Comparison of ENCODE assay signal across 1 cellular context in the genomic region with DNA sequence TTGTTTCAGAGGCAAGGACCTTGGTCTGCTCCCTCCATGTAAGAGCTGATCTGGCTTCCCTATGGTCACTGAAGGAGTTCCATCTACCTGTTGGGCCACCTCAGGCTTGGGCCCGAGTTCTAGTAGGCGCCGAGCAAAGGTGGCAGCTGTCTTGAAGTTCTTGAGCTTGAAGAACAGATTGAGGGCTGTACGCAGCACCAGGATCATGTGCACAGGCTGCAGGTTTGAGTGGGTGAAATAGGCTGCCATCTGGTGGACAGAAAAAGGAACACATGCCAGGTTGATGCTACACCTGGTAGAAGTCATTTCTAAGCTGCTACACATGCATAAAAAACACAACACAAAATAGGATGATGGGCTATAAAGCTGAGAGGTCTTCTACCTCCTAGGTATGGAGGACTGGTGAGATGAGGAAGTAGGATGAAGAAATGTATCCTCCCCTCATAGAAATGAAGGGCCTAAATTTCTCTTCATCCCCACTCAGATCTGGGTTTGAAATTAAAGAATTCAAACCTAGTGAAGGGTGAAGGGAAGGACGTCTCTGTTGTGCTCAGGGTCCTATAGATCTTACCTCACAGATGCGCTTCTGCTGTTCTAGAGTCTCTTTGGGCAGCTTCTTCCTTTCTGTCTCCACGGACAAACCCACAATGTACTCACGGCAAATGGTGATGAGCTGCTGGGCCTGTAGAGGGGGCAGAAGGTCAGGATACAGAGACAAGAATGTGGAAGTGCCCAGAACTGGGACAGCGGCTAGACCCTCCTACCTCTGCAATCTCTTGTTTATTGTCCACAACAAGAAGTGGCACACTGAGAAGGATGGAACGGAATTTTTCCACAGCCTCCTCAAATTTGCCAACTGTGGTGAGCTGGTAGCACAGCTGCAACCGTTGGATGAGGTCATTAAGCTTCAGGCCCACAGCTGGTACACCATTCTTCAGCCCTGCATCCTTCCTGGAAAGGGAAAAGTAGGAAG.
TF ChIP-seq lines count a peak whose summit lies in the region.

No MANE protein-coding gene starts in this region.

TF ChIP-seq in H1, 55 proteins besides CTCF, POLR2A, EP300 and RAD21:
- TF ChIP-seq, protein P1, sequence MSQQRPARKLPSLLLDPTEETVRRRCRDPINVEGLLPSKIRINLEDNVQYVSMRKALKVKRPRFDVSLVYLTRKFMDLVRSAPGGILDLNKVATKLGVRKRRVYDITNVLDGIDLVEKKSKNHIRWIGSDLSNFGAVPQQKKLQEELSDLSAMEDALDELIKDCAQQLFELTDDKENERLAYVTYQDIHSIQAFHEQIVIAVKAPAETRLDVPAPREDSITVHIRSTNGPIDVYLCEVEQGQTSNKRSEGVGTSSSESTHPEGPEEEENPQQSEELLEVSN (IDR thresholded peaks at IDR 0.05) = no peak
- TF ChIP-seq SRF (IDR thresholded peaks at IDR 0.05; ENCODE audit: low read depth, low read length) (no peak), RNF2 (IDR thresholded peaks at IDR 0.05; ENCODE audit: borderline replicate concordance, low read depth, low read length, missing control alignments, poor library complexity, severe bottlenecking) (no peak), POU5F1 (IDR thresholded peaks at IDR 0.05; ENCODE audit: low read depth, low read length) (no peak), CBX5 (IDR thresholded peaks at IDR 0.05; ENCODE audit: low read depth, low read length) (no peak), SAP30 (IDR thresholded peaks at IDR 0.05; ENCODE audit: insufficient read depth, insufficient replicate concordance, low read length) (no peak), SP4 (IDR thresholded peaks at IDR 0.05; ENCODE audit: low read length) (no peak), RFX5 (IDR thresholded peaks at IDR 0.05; ENCODE audit: borderline replicate concordance, low read depth, low read length) (no peak), SIN3A (conservative IDR thresholded peaks at IDR 0.05 in 1 of 2, IDR thresholded peaks at IDR 0.05 in 1 of 2; ENCODE audit: low read depth in 1 of 2, low read length in 2 of 2) (no peak), SP2 (IDR thresholded peaks at IDR 0.05; ENCODE audit: low read length) (no peak), YY1 (IDR thresholded peaks at IDR 0.05; ENCODE audit: low read depth, low read length) (no peak)
- TF ChIP-seq, protein P2, sequence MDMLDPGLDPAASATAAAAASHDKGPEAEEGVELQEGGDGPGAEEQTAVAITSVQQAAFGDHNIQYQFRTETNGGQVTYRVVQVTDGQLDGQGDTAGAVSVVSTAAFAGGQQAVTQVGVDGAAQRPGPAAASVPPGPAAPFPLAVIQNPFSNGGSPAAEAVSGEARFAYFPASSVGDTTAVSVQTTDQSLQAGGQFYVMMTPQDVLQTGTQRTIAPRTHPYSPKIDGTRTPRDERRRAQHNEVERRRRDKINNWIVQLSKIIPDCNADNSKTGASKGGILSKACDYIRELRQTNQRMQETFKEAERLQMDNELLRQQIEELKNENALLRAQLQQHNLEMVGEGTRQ (IDR thresholded peaks at IDR 0.05; ENCODE audit: low read length) = no peak
